In genomic region chr10:119775529-119775928, GRCh38 we compare ENCODE assay signal across 24 cellular contexts.
"Had no signal": no experiment of that assay in that cellular context is flagged by ENCODE, and none has a peak within 500 bp of the region (broad histone marks: within the 10 kb centered on the region; RNA-seq: fewer than 3 reads in every experiment).

No MANE protein-coding gene starts in this region.

- H3K27ac ChIP-seq: adrenal gland, ascending aorta, brain microvascular endothelial cell, left ventricle myocardium inferior, ovary, prostate gland, tibial artery, WERI-Rb-1 had no signal

- H3K27me3 Mint-ChIP-seq: naive thymus-derived CD8-positive, alpha-beta T cell had no signal

- DNase-seq: activated CD4-positive, alpha-beta T cell treated with anti-CD3 and anti-CD28 coated beads, Interleukin-2, amount 50 U/mL, for 48 hours; activated CD4-positive, CD25-positive, alpha-beta regulatory T cell treated with anti-CD3 and anti-CD28 coated beads, Interleukin-2, amount 50 U/mL, for 72 hours; activated CD8-positive, alpha-beta memory T cell treated with anti-CD3 and anti-CD28 coated beads, Interleukin-2, amount 50 U/mL, for 48 hours; adrenal gland; brain microvascular endothelial cell; central memory CD4-positive, alpha-beta T cell; dermis blood vessel endothelial cell; effector CD8-positive, alpha-beta T cell; hypothalamus; left ventricle myocardium inferior; mammary epithelial cell; naive thymus-derived CD8-positive, alpha-beta T cell; ovary; SK-N-SH; stimulated activated CD4-positive, alpha-beta T cell treated with anti-CD3 and anti-CD28 coated beads, Interleukin-2, amount 100 ng/mL, for 48 hours; stimulated activated CD8-positive, alpha-beta memory T cell treated with anti-CD3 and anti-CD28 coated beads, Interleukin-4, amount 100 ng/mL, for 48 hours; stimulated activated naive CD4-positive, alpha-beta T cell; substantia nigra; tibial artery; WERI-Rb-1 had no signal

- ATAC-seq: naive thymus-derived CD8-positive, alpha-beta T cell had no signal

- H3K4me3 ChIP-seq: adrenal gland, ascending aorta, left ventricle myocardium inferior, ovary, prostate gland, tibial artery had no signal

- H3K9me3 Mint-ChIP-seq: activated T-helper 1 cell treated with anti-CD3 and anti-CD28 coated beads, Interleukin-12 subunit alpha, Interleukin-12 subunit beta, Interleukin-2, Interleukin-4 antibody, amounts not matched to agents 30 ng/mL and 10 ng/mL and 1 ng/mL, durations not matched to agents 14 hours and 24 hours and 36 hours; naive thymus-derived CD8-positive, alpha-beta T cell had no signal

- H3K9me3 ChIP-seq: adrenal gland, ascending aorta, left ventricle myocardium inferior, ovary, prostate gland, SK-N-SH, tibial artery had no signal

- H3K4me3 Mint-ChIP-seq: activated T-helper 1 cell treated with anti-CD3 and anti-CD28 coated beads, Interleukin-12 subunit alpha, Interleukin-12 subunit beta, Interleukin-2, Interleukin-4 antibody, amounts not matched to agents 30 ng/mL and 10 ng/mL and 1 ng/mL, durations not matched to agents 14 hours and 24 hours and 36 hours; mesothelial cell of epicardium; naive thymus-derived CD8-positive, alpha-beta T cell had no signal

- H3K4me1 ChIP-seq: adrenal gland, ascending aorta, prostate gland, tibial artery had no signal

- H3K27ac Mint-ChIP-seq: activated T-helper 1 cell treated with anti-CD3 and anti-CD28 coated beads, Interleukin-12 subunit alpha, Interleukin-12 subunit beta, Interleukin-2, Interleukin-4 antibody, amounts not matched to agents 30 ng/mL and 10 ng/mL and 1 ng/mL, durations not matched to agents 14 hours and 24 hours and 36 hours; mesothelial cell of epicardium; naive thymus-derived CD8-positive, alpha-beta T cell had no signal

- H3K27me3 ChIP-seq: adrenal gland, ascending aorta, brain microvascular endothelial cell, ovary, tibial artery had no signal

- H3K36me3 ChIP-seq: adrenal gland, ascending aorta, brain microvascular endothelial cell, left ventricle myocardium inferior, ovary, prostate gland, tibial artery, WERI-Rb-1 had no signal
